Comparison of ENCODE assay signal across 1 cellular context in genomic region chr16:28824548-28824973, GRCh38.
TF ChIP-seq lines count a peak whose summit lies in the region.

No MANE protein-coding gene starts in this region.

TF ChIP-seq in K562, 482 proteins besides CTCF, POLR2A, EP300 and RAD21 (continues in another document):
- TF ChIP-seq ILK (tag; IDR thresholded peaks at IDR 0.05; ENCODE audit: borderline replicate concordance, low read depth): no peak
- no peak for TF ChIP-seq CBX8 (IDR thresholded peaks at IDR 0.05; ENCODE audit: borderline replicate concordance, extremely low read depth, low read depth, low read length, poor library complexity, severe bottlenecking)
- TF ChIP-seq ZNF561 (CRISPR knock-in tag; conservative IDR thresholded peaks at IDR 0.05): no peak
- peak; percentile 40; the same call in 1 of the 2 replicates for TF ChIP-seq ZEB2 (IDR thresholded peaks at IDR 0.05)
- TF ChIP-seq, protein P1, sequence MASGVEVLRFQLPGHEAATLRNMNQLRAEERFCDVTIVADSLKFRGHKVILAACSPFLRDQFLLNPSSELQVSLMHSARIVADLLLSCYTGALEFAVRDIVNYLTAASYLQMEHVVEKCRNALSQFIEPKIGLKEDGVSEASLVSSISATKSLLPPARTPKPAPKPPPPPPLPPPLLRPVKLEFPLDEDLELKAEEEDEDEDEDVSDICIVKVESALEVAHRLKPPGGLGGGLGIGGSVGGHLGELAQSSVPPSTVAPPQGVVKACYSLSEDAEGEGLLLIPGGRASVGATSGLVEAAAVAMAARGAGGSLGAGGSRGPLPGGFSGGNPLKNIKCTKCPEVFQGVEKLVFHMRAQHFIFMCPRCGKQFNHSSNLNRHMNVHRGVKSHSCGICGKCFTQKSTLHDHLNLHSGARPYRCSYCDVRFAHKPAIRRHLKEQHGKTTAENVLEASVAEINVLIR (CRISPR knock-in tag; IDR thresholded peaks at IDR 0.05): no peak
- TF ChIP-seq CTBP1 (IDR thresholded peaks at IDR 0.05; ENCODE audit: borderline replicate concordance): no peak
- TF ChIP-seq, protein P2, sequence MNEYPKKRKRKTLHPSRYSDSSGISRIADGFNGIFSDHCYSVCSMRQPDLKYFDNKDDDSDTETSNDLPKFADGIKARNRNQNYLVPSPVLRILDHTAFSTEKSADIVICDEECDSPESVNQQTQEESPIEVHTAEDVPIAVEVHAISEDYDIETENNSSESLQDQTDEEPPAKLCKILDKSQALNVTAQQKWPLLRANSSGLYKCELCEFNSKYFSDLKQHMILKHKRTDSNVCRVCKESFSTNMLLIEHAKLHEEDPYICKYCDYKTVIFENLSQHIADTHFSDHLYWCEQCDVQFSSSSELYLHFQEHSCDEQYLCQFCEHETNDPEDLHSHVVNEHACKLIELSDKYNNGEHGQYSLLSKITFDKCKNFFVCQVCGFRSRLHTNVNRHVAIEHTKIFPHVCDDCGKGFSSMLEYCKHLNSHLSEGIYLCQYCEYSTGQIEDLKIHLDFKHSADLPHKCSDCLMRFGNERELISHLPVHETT (CRISPR knock-in tag; conservative IDR thresholded peaks at IDR 0.05 in 1 of 2, IDR thresholded peaks at IDR 0.05 in 1 of 2): no peak
- TF ChIP-seq BRD9 (IDR thresholded peaks at IDR 0.05; ENCODE audit: low read depth, partially characterized antibody): peak; percentile 86
- TF ChIP-seq EP400 (IDR thresholded peaks at IDR 0.05): peak; percentile 14; the same call in 1 of the 2 replicates
- TF ChIP-seq ZNF407 (IDR thresholded peaks at IDR 0.05; ENCODE audit: low read depth): no peak
- TF ChIP-seq, protein P3, sequence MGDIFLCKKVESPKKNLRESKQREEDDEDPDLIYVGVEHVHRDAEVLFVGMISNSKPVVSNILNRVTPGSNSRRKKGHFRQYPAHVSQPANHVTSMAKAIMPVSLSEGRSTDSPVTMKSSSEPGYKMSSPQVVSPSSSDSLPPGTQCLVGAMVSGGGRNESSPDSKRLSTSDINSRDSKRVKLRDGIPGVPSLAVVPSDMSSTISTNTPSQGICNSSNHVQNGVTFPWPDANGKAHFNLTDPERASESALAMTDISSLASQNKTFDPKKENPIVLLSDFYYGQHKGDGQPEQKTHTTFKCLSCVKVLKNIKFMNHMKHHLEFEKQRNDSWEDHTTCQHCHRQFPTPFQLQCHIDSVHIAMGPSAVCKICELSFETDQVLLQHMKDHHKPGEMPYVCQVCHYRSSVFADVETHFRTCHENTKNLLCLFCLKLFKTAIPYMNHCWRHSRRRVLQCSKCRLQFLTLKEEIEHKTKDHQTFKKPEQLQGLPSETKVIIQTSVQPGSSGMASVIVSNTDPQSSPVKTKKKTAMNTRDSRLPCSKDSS (IDR thresholded peaks at IDR 0.05; ENCODE audit: low read depth, partially characterized antibody): no peak
- no peak for TF ChIP-seq RBM15 (IDR thresholded peaks at IDR 0.05; ENCODE audit: insufficient read depth, low read length)
- TF ChIP-seq TSHZ1 (CRISPR knock-in tag; IDR thresholded peaks at IDR 0.05): no peak
- TF ChIP-seq PHB (CRISPR knock-in tag; IDR thresholded peaks at IDR 0.05): no peak
- TF ChIP-seq CHD2 (IDR thresholded peaks at IDR 0.05; ENCODE audit: low read depth, low read length): no peak
- 0 out of 2 replicates have a peak, but pooled peaks have one; percentile 43 for TF ChIP-seq NR2C2 (CRISPR knock-in tag; IDR thresholded peaks at IDR 0.05)
- peak; percentile 18; the same call in 1 of the 2 replicates for TF ChIP-seq NR2C2 (tag; IDR thresholded peaks at IDR 0.05)
- TF ChIP-seq, protein P4, sequence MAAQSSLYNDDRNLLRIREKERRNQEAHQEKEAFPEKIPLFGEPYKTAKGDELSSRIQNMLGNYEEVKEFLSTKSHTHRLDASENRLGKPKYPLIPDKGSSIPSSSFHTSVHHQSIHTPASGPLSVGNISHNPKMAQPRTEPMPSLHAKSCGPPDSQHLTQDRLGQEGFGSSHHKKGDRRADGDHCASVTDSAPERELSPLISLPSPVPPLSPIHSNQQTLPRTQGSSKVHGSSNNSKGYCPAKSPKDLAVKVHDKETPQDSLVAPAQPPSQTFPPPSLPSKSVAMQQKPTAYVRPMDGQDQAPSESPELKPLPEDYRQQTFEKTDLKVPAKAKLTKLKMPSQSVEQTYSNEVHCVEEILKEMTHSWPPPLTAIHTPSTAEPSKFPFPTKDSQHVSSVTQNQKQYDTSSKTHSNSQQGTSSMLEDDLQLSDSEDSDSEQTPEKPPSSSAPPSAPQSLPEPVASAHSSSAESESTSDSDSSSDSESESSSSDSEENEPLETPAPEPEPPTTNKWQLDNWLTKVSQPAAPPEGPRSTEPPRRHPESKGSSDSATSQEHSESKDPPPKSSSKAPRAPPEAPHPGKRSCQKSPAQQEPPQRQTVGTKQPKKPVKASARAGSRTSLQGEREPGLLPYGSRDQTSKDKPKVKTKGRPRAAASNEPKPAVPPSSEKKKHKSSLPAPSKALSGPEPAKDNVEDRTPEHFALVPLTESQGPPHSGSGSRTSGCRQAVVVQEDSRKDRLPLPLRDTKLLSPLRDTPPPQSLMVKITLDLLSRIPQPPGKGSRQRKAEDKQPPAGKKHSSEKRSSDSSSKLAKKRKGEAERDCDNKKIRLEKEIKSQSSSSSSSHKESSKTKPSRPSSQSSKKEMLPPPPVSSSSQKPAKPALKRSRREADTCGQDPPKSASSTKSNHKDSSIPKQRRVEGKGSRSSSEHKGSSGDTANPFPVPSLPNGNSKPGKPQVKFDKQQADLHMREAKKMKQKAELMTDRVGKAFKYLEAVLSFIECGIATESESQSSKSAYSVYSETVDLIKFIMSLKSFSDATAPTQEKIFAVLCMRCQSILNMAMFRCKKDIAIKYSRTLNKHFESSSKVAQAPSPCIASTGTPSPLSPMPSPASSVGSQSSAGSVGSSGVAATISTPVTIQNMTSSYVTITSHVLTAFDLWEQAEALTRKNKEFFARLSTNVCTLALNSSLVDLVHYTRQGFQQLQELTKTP (IDR thresholded peaks at IDR 0.05; ENCODE audit: low read depth in 1 of 2, partially characterized antibody in 2 of 2): peak in 1 of 2 experiments; percentile 28
- peak; percentile 95 for TF ChIP-seq NFRKB (IDR thresholded peaks at IDR 0.05; ENCODE audit: low read depth)
- peak; percentile 11 to 48; a peak in 2 of 4 replicates for TF ChIP-seq SIN3A (IDR thresholded peaks at IDR 0.05; ENCODE audit: borderline replicate concordance in 2 of 2, control insufficient read depth in 1 of 2, low read depth in 2 of 2, low read length in 2 of 2)
- no peak for TF ChIP-seq MAFK (IDR thresholded peaks at IDR 0.05; ENCODE audit: low read length)
- TF ChIP-seq ZNF586 (CRISPR knock-in tag; conservative IDR thresholded peaks at IDR 0.05): no peak
- TF ChIP-seq ZBTB49 (CRISPR knock-in tag; IDR thresholded peaks at IDR 0.05; ENCODE audit: borderline replicate concordance): no peak
- no peak for TF ChIP-seq ZHX1 (conservative IDR thresholded peaks at IDR 0.05; ENCODE audit: low read length)
- TF ChIP-seq CHD4 (IDR thresholded peaks at IDR 0.05; ENCODE audit: insufficient read depth, insufficient replicate concordance, low read depth, low read length, poor library complexity, severe bottlenecking): no peak
- no peak for TF ChIP-seq CHCHD3 (CRISPR knock-in tag; IDR thresholded peaks at IDR 0.05)
- TF ChIP-seq ZBTB17 (CRISPR knock-in tag; IDR thresholded peaks at IDR 0.05): no peak
